14 cellular contexts compared by ENCODE assay signal in genomic region chr18:22684268-22684667, GRCh38.
"Had no signal": no experiment of that assay in that cellular context is flagged by ENCODE, and none has a peak within 500 bp of the region (broad histone marks: within the 10 kb centered on the region; RNA-seq: fewer than 3 reads in every experiment).

No MANE protein-coding gene starts in this region.

- H3K27me3 Mint-ChIP-seq: activated B cell treated with CpG ODN at 0.5 μM for 24 hours; activated CD4-positive, alpha-beta T cell treated with anti-CD3 and anti-CD28 coated beads, Interleukin-2, amount 10 ng/mL, durations not matched to agents 24 days and 14 days had no signal

- H3K4me3 Mint-ChIP-seq: activated B cell treated with CpG ODN at 0.5 μM for 24 hours; activated CD4-positive, alpha-beta T cell treated with anti-CD3 and anti-CD28 coated beads, Interleukin-2, amount 10 ng/mL, durations not matched to agents 24 days and 14 days; activated naive CD4-positive, alpha-beta T cell treated with anti-CD3 and anti-CD28 coated beads, Interleukin-2, amount 10 ng/mL, durations not matched to agents 7 days and 5 days; immature natural killer cell; neural crest cell; stimulated activated effector memory CD8-positive, alpha-beta T cell treated with anti-CD3 and anti-CD28 coated beads, Interleukin-12 subunit alpha, Interleukin-12 subunit beta, amount 100 ng/mL, for 72 hours had no signal

- H3K36me3 Mint-ChIP-seq: activated naive CD4-positive, alpha-beta T cell treated with anti-CD3 and anti-CD28 coated beads, Interleukin-2, amount 10 ng/mL, durations not matched to agents 7 days and 5 days; immature natural killer cell; stimulated activated effector memory CD8-positive, alpha-beta T cell treated with anti-CD3 and anti-CD28 coated beads, Interleukin-12 subunit alpha, Interleukin-12 subunit beta, amount 100 ng/mL, for 72 hours had no signal

- H3K27me3 ChIP-seq: upper lobe of left lung had no signal

- H3K4me1 Mint-ChIP-seq: activated B cell treated with CpG ODN at 0.5 μM for 24 hours; activated CD4-positive, alpha-beta T cell treated with anti-CD3 and anti-CD28 coated beads, Interleukin-2, amount 10 ng/mL, durations not matched to agents 24 days and 14 days; activated naive CD4-positive, alpha-beta T cell treated with anti-CD3 and anti-CD28 coated beads, Interleukin-2, amount 10 ng/mL, durations not matched to agents 7 days and 5 days; immature natural killer cell; neural crest cell; stimulated activated effector memory CD8-positive, alpha-beta T cell treated with anti-CD3 and anti-CD28 coated beads, Interleukin-12 subunit alpha, Interleukin-12 subunit beta, amount 100 ng/mL, for 72 hours had no signal

- H3K9me3 Mint-ChIP-seq: activated B cell treated with CpG ODN at 0.5 μM for 24 hours; activated CD4-positive, alpha-beta T cell treated with anti-CD3 and anti-CD28 coated beads, Interleukin-2, amount 10 ng/mL, durations not matched to agents 24 days and 14 days; activated naive CD4-positive, alpha-beta T cell treated with anti-CD3 and anti-CD28 coated beads, Interleukin-2, amount 10 ng/mL, durations not matched to agents 7 days and 5 days; activated T-helper 2 cell treated with anti-CD3 and anti-CD28 coated beads, Interferon-gamma antibody, Interleukin-2, Interleukin-4, amounts not matched to agents 10 μg/mL and 5 μg/mL and 100 μg/mL, durations not matched to agents 14 hours and 24 hours and 36 hours; immature natural killer cell; stimulated activated effector memory CD8-positive, alpha-beta T cell treated with anti-CD3 and anti-CD28 coated beads, Interleukin-12 subunit alpha, Interleukin-12 subunit beta, amount 100 ng/mL, for 72 hours had no signal

- H3K9me3 ChIP-seq: upper lobe of left lung had no signal

- H3K36me3 ChIP-seq: upper lobe of left lung had no signal

- DNase-seq: activated B cell treated with CpG ODN at 0.5 μM for 24 hours; activated CD4-positive, alpha-beta T cell treated with anti-CD3 and anti-CD28 coated beads, Interleukin-2, amount 10 ng/mL, durations not matched to agents 24 days and 14 days; activated naive CD4-positive, alpha-beta T cell treated with anti-CD3 and anti-CD28 coated beads, Interleukin-2, amount 10 ng/mL, durations not matched to agents 7 days and 5 days; immature natural killer cell; left cardiac atrium; mesenchymal stem cell; substantia nigra; upper lobe of left lung had no signal

- H3K27ac Mint-ChIP-seq: activated B cell treated with CpG ODN at 0.5 μM for 24 hours; activated CD4-positive, alpha-beta T cell treated with anti-CD3 and anti-CD28 coated beads, Interleukin-2, amount 10 ng/mL, durations not matched to agents 24 days and 14 days; activated naive CD4-positive, alpha-beta T cell treated with anti-CD3 and anti-CD28 coated beads, Interleukin-2, amount 10 ng/mL, durations not matched to agents 7 days and 5 days; activated T-helper 2 cell treated with anti-CD3 and anti-CD28 coated beads, Interferon-gamma antibody, Interleukin-2, Interleukin-4, amounts not matched to agents 10 μg/mL and 5 μg/mL and 100 μg/mL, durations not matched to agents 14 hours and 24 hours and 36 hours; immature natural killer cell; stimulated activated effector memory CD8-positive, alpha-beta T cell treated with anti-CD3 and anti-CD28 coated beads, Interleukin-12 subunit alpha, Interleukin-12 subunit beta, amount 100 ng/mL, for 72 hours had no signal

- H3K27ac ChIP-seq: parathyroid adenoma, SK-N-MC, upper lobe of left lung had no signal

- ATAC-seq: stimulated activated effector memory CD8-positive, alpha-beta T cell treated with anti-CD3 and anti-CD28 coated beads, Interleukin-12 subunit alpha, Interleukin-12 subunit beta, amount 100 ng/mL, for 72 hours had no signal

- H3K4me3 ChIP-seq: SK-N-MC, smooth muscle cell, upper lobe of left lung had no signal

- H3K9ac ChIP-seq: parathyroid adenoma had no signal

- H3K4me1 ChIP-seq: parathyroid adenoma had no signal
